ENCODE assay signal across 7 cellular contexts in the genomic region with DNA sequence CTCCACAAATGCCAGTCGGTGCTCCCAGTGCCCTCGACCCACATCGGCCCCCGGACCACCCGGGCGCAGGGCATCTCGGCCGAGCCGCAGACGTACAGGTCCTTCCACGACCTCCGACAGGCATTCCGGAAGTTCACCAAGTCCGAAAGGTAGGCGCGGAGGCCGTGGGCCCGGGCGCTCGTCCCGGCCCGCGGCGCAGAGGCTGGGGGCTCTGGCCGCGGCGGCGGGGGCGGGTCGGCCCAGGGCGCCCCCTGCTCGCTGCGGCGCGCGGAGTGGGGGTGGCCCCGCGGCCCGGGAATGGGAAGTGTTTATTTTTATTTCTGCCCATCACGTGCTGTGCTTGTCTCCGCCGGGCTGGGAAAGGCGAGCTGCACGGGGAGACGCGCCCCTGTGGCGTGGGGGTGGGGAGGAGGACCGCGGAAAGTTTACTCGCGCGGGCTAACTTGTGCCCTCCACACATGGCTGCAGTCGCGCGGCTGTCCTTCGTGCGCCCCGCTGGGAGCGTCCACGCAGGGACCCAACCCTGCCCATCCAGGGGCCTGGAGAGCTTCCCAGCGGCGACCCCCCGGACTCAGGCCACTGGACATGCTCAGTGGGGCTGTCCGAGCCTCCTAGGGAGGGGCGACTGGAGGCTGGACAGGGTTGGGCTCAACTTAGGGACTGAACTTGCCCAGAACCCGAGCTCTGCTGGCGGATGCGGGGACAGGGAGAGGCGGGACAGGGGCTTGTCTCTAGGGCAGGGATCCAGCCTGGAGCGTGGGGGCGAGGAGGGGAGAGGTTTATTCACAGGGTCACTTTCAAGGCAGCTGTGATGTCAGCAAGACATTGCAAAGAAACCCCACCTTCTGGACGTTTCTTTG.
DNase-seq lines count a peak whose midpoint lies in the region; TF ChIP-seq lines count a peak whose summit lies in the region.

No MANE protein-coding gene starts in this region.

- intact Hi-C loops in spleen (cut with DNase I; ENCODE audit: low total_unique reads): no loop called here

- peaks cover 0 to 68% (median 35%) of the 10 kb centered on the region in 7 donors for H3K27me3 ChIP-seq in spleen (replicated peaks in 1 of 7)

- peaks cover 4 to 33% (median 24%) of the 10 kb centered on the region in 6 donors for H3K4me1 ChIP-seq in spleen

- H3K4me3 ChIP-seq in astrocyte of the spinal cord (ENCODE audit: low read depth, low read length): peak overlapping the region; percentile 59
- peak overlapping the region; percentile 31 to 71 (median 47) for H3K4me3 ChIP-seq in spleen

- DNase-seq in HuH-7 (ENCODE audit: low spot score) (peak; percentile 23), astrocyte of the spinal cord (ENCODE audit: low read depth, low spot score) (no peak), iPS-NIHi11 (ENCODE audit: low spot score) (peak; percentile 31), spleen (peak; percentile 74), DMS79 (lab: John Stamatoyannopoulos, UW) (no peak), glomerular visceral epithelial cell (ENCODE audit: extremely low spot score) (no peak)
- no peak for DNase-seq in effector CD4-positive, alpha-beta T cell

- H3K27ac ChIP-seq in spleen: peak overlapping the region in 7 of 8 donors; percentile 72 to 81 (median 73)

- no peaks in the 10 kb centered on the region for H3K36me3 ChIP-seq in spleen

- in situ Hi-C loops in astrocyte of the spinal cord (cut with HindIII; ENCODE audit: low sequenced_read_pairs): no loop called here

- TF ChIP-seq CTCF in astrocyte of the spinal cord (IDR thresholded peaks at IDR 0.05; ENCODE audit: low read depth, low read length) (no peak), spleen (IDR thresholded peaks at IDR 0.05 in 8 of 11, conservative IDR thresholded peaks at IDR 0.05 in 3 of 11) (no peak)

- WGBS in spleen, 5 donors: 1 to 6% (median 1%) methylated on average over 21 to 72 of the region's 72 CpGs

- H3K9me3 ChIP-seq in spleen: no peaks in the 10 kb centered on the region

- TF ChIP-seq POLR2A in spleen (IDR thresholded peaks at IDR 0.05): no peak

Comparison
In these comparisons a context has a peak if more than half of its experiments do, and no peak if none do; other contexts are left out.
1. DNase-seq: peak in HuH-7 (single experiment), iPS-NIHi11 (single experiment) and spleen (single experiment); none in astrocyte of the spinal cord (single experiment), DMS79 (single experiment), glomerular visceral epithelial cell (single experiment) and effector CD4-positive, alpha-beta T cell (single experiment).